Comparison of ENCODE assay signal across 1 cellular context in genomic region chr17:9140550-9141422, GRCh38.
TF ChIP-seq lines count a peak whose summit lies in the region.

No MANE protein-coding gene starts in this region.

TF ChIP-seq in HepG2, 621 proteins besides CTCF, POLR2A, EP300 and RAD21 (continued from another document):
- TF ChIP-seq ZC3H13 (CRISPR knock-in tag; IDR thresholded peaks at IDR 0.05): no peak
- no peak for TF ChIP-seq ZNF547 (CRISPR knock-in tag; IDR thresholded peaks at IDR 0.05)
- no peak for TF ChIP-seq ZNF577 (CRISPR knock-in tag; IDR thresholded peaks at IDR 0.05; ENCODE audit: borderline replicate concordance, low read depth)
- TF ChIP-seq BCL6 (CRISPR knock-in tag; IDR thresholded peaks at IDR 0.05): no peak
